25 cellular contexts compared by ENCODE assay signal in the genomic region with DNA sequence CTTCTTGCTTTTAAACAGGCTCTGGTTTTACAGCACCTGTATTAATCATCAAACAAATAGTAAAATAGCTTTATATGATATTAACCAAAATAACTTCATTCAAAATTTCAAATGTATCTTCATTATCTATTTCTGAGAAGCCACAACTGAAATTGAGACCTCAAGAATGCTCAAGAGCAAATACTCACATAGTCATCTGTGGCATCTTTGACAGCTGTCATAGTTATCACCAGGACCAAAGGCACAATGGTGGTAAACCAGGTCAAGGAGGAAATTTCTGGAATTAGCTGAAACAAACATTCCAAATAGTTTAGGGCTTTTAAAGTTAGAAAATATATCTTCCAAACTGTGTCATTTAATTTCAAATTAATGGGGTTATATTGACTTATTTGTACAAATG.
DNase-seq lines count a peak whose midpoint lies in the region; ATAC-seq, FAIRE-seq and TF ChIP-seq lines count a peak whose summit lies in the region.
"Had no signal": no experiment of that assay in that cellular context is flagged by ENCODE, and none has a peak within 500 bp of the region (broad histone marks: within the 10 kb centered on the region; RNA-seq: fewer than 3 reads in every experiment).

No MANE protein-coding gene starts in this region.

- H3K27me3 ChIP-seq in neutrophil, result no peaks in the 10 kb centered on the region
- no peaks in the 10 kb centered on the region for H3K27me3 ChIP-seq in trophoblast cell (ENCODE audit: insufficient read depth, low read length)
- H3K27me3 ChIP-seq: BE2C; BLaER1 treated with 17β-estradiol and CSF1 and Interleukin-3, amounts not matched to agents 10 nM and 100 nM had no signal

- H3K9me3 ChIP-seq in A549 (peaks cover 15% of the 10 kb centered on the region; the same call in 2 of the 3 replicates), neutrophil (no peaks in the 10 kb centered on the region), trophoblast cell (ENCODE audit: insufficient read depth, low read depth, low read length) (no peaks in the 10 kb centered on the region)
- H3K9me3 ChIP-seq: BE2C had no signal

- TF ChIP-seq EP300 in A549 (IDR thresholded peaks at IDR 0.05), result no peak

- H3K4me1 ChIP-seq in A549, result no peaks in the 10 kb centered on the region
- H3K4me1 ChIP-seq in neutrophil (ENCODE audit: control insufficient read depth in 1 of 2, insufficient read depth in 1 of 2, low read depth in 1 of 2, low read length in 1 of 2), result peaks cover 0 to 6% of the 10 kb centered on the region in 2 experiments
- peaks cover 0 to 5% of the 10 kb centered on the region in 2 experiments for H3K4me1 ChIP-seq in trophoblast cell (ENCODE audit: control insufficient read depth in 1 of 2, insufficient read depth in 2 of 2, low read length in 2 of 2)
- H3K4me1 ChIP-seq: BE2C; BLaER1 treated with 17β-estradiol and CSF1 and Interleukin-3, amounts not matched to agents 10 nM and 100 nM had no signal

- H2BK120ac ChIP-seq in trophoblast cell (ENCODE audit: insufficient read depth, low read length, poor library complexity), result no peak overlapping the region

- H3K4ac ChIP-seq in trophoblast cell (ENCODE audit: low read depth, low read length), result no peak overlapping the region

- ATAC-seq in A549, result no peak
- no peak for ATAC-seq in left colon
- ATAC-seq: GM12878 had no signal

- no peak overlapping the region for H2AK5ac ChIP-seq in trophoblast cell (ENCODE audit: low read length)

- H3K79me2 ChIP-seq in trophoblast cell (ENCODE audit: control insufficient read depth, insufficient read depth, low read length, poor library complexity), result no peaks in the 10 kb centered on the region

- no peak overlapping the region for H2BK12ac ChIP-seq in trophoblast cell (ENCODE audit: low read length)

- H3K18ac ChIP-seq in trophoblast cell (ENCODE audit: low read length), result no peak overlapping the region

- POLR2A ChIA-PET in A549 (lab: Yijun Ruan, JAX), result no interaction called here

- peak; percentile 49 for FAIRE-seq in A549 (lab: Jason Lieb, UNC)
- FAIRE-seq: A204.1, D721Med, GM12878, GM19239, H1 had no signal

- no peak for TF ChIP-seq POLR2A in A549 (IDR thresholded peaks at IDR 0.05; ENCODE audit: low read length)

- peaks cover 9% of the 10 kb centered on the region for H3K79me1 ChIP-seq in trophoblast cell (ENCODE audit: low read length)

- H3K36me3 ChIP-seq in neutrophil (peaks cover 3% of the 10 kb centered on the region), trophoblast cell (ENCODE audit: control insufficient read depth in 1 of 2, insufficient read depth in 2 of 2, low read length in 2 of 2) (no peaks in the 10 kb centered on the region)
- H3K36me3 ChIP-seq: BE2C had no signal

- CTCF ChIA-PET in A549 (lab: Yijun Ruan, JAX), result interaction anchor here (0.8 to 1.6 kb wide), 3 partner anchors 8 to 124 kb away, joined by 3 to 6 read pairs (median 3); no protein-coding TSS in a partner anchor

- H2BK5ac ChIP-seq in trophoblast cell (ENCODE audit: low read depth, low read length, poor library complexity), result no peak overlapping the region

- no peak for TF ChIP-seq RAD21 in A549 (conservative IDR thresholded peaks at IDR 0.05 in 1 of 2, IDR thresholded peaks at IDR 0.05 in 1 of 2)

- no peak overlapping the region for H2AFZ ChIP-seq in trophoblast cell (ENCODE audit: insufficient read depth, low read length, poor library complexity)
- H2AFZ ChIP-seq: GM23248 had no signal

- DNase-seq in A549 (ENCODE audit: low read depth in 1 of 2, low spot score in 1 of 2) (no peak), myocyte (ENCODE audit: low read depth) (peak; percentile 76), trophoblast cell (no peak), medulla oblongata (ENCODE audit: extremely low spot score) (no peak), left colon (no peak)
- DNase-seq: ACHN; AML-193; BE2C; CD4-positive, alpha-beta T cell; CD8-positive, alpha-beta memory T cell; DMS 273 treated with DMSO at 0.1 percent for 48 hours; DMS79; EL; GDM1; GM23248; H7; HCEC 1CT had no signal

- no peak overlapping the region for H3K4me3 ChIP-seq in A549
- H3K4me3 ChIP-seq in neutrophil (ENCODE audit: low read depth in 1 of 2, low read length in 1 of 2), result no peak overlapping the region
- no peak overlapping the region for H3K4me3 ChIP-seq in trophoblast cell (ENCODE audit: low read depth, low read length)
- H3K4me3 ChIP-seq: BLaER1 treated with 17β-estradiol and CSF1 and Interleukin-3, amounts not matched to agents 10 nM and 100 nM; GM12878; GM23248 had no signal

- TF ChIP-seq CTCF in A549 (IDR thresholded peaks at IDR 0.05) (no peak), neutrophil (IDR thresholded peaks at IDR 0.05) (no peak)

- no peak overlapping the region for H4K91ac ChIP-seq in trophoblast cell (ENCODE audit: low read depth, low read length)

- no peak overlapping the region for H4K8ac ChIP-seq in trophoblast cell (ENCODE audit: low read depth, low read length)

- no peak overlapping the region for H4K12ac ChIP-seq in trophoblast cell (ENCODE audit: low read depth, low read length)

- intact Hi-C loops in left colon (cut with DNase I, micrococcal nuclease), result no loop called here

- H3K4me2 ChIP-seq in A549 (no peak overlapping the region), trophoblast cell (ENCODE audit: low read length) (no peak overlapping the region)
- H3K4me2 ChIP-seq: BLaER1 treated with 17β-estradiol and CSF1 and Interleukin-3, amounts not matched to agents 10 nM and 100 nM had no signal

- no peak overlapping the region for H3K23ac ChIP-seq in trophoblast cell (ENCODE audit: low read length)

- no peak overlapping the region for H3K27ac ChIP-seq in A549
- H3K27ac ChIP-seq in neutrophil, result peak overlapping the region; percentile 59
- no peak overlapping the region for H3K27ac ChIP-seq in trophoblast cell (ENCODE audit: low read depth, low read length)
- H3K27ac ChIP-seq: 22Rv1; BLaER1 treated with 17β-estradiol and CSF1 and Interleukin-3, amounts not matched to agents 10 nM and 100 nM; GM23248 had no signal

- no peak overlapping the region for H3K9ac ChIP-seq in trophoblast cell (ENCODE audit: low read length)
- H3K9ac ChIP-seq: BLaER1 treated with 17β-estradiol and CSF1 and Interleukin-3, amounts not matched to agents 10 nM and 100 nM; GM23248 had no signal

- H3K14ac ChIP-seq in trophoblast cell (ENCODE audit: low read length), result no peak overlapping the region

TF ChIP-seq in A549, 52 proteins besides CTCF, POLR2A, EP300 and RAD21:
- TF ChIP-seq MAFK (IDR thresholded peaks at IDR 0.05; ENCODE audit: partially characterized antibody), result no peak
- TF ChIP-seq HDAC2 (IDR thresholded peaks at IDR 0.05), result no peak
- TF ChIP-seq RARB (CRISPR knock-in tag; IDR thresholded peaks at IDR 0.05), result no peak
- TF ChIP-seq REST (IDR thresholded peaks at IDR 0.05), result no peak
- TF ChIP-seq NPAS2 (CRISPR knock-in tag; IDR thresholded peaks at IDR 0.05; ENCODE audit: borderline replicate concordance), result no peak
- no peak for TF ChIP-seq POLR2AphosphoS2 (conservative IDR thresholded peaks at IDR 0.05; ENCODE audit: low read length)
- TF ChIP-seq GATA3 (IDR thresholded peaks at IDR 0.05; ENCODE audit: borderline replicate concordance), result no peak
- TF ChIP-seq ZNF302 (CRISPR knock-in tag; IDR thresholded peaks at IDR 0.05), result no peak
- no peak for TF ChIP-seq ESRRA (IDR thresholded peaks at IDR 0.05; ENCODE audit: borderline replicate concordance, low read length)
